15 cellular contexts compared by ENCODE assay signal in genomic region chr10:28089467-28089866, GRCh38.
A peak's percentile ranks its signal among the peaks of the same experiment; 100 is the strongest.
DNase-seq lines count a peak whose midpoint lies in the region; ATAC-seq, FAIRE-seq and TF ChIP-seq lines count a peak whose summit lies in the region.
"Had no signal": no experiment of that assay in that cellular context is flagged by ENCODE, and none has a peak within 500 bp of the region (broad histone marks: within the 10 kb centered on the region; RNA-seq: fewer than 3 reads in every experiment).

No MANE protein-coding gene starts in this region.

- H3K4me3 ChIP-seq in A673 (ENCODE audit: low read depth, low read length, poor library complexity, severe bottlenecking), result no peak overlapping the region
- H3K4me3 ChIP-seq in naive thymus-derived CD4-positive, alpha-beta T cell (ENCODE audit: low read length), result no peak overlapping the region
- H3K4me3 ChIP-seq: K562 had no signal

- no peak overlapping the region for H3K27ac ChIP-seq in A673 (ENCODE audit: low read depth, low read length, poor library complexity, severe bottlenecking)
- no peak overlapping the region for H3K27ac ChIP-seq in foreskin keratinocyte
- H3K27ac ChIP-seq in naive thymus-derived CD4-positive, alpha-beta T cell (ENCODE audit: low read depth, low read length), result no peak overlapping the region
- H3K27ac ChIP-seq: C4-2B had no signal

- peak; percentile 88 for FAIRE-seq in H54 (lab: Jason Lieb, UNC)
- FAIRE-seq: K562 had no signal

- no peaks in the 10 kb centered on the region for H3K36me3 ChIP-seq in A673 (ENCODE audit: insufficient read depth, low read length, poor library complexity, severe bottlenecking)
- H3K36me3 ChIP-seq in naive thymus-derived CD4-positive, alpha-beta T cell (ENCODE audit: control insufficient read depth in 2 of 3, insufficient read depth in 3 of 3, low read length in 3 of 3), result peaks cover 0 to 50% (median 3%) of the 10 kb centered on the region in 3 experiments

- H3K27me3 ChIP-seq in A673 (replicated peaks; ENCODE audit: insufficient read depth, low read depth, low read length, poor library complexity) (no peaks in the 10 kb centered on the region), foreskin keratinocyte (no peaks in the 10 kb centered on the region)
- no peaks in the 10 kb centered on the region for H3K27me3 ChIP-seq in naive thymus-derived CD4-positive, alpha-beta T cell (ENCODE audit: control insufficient read depth in 2 of 2, insufficient read depth in 2 of 2, low read length in 2 of 2)

- peak; percentile 71 for ATAC-seq in foreskin keratinocyte
- no peak for ATAC-seq in naive thymus-derived CD4-positive, alpha-beta T cell
- ATAC-seq: K562; natural killer cell treated with Interleukin-12 subunit alpha and Interleukin-12 subunit beta and Interleukin-15 and Interleukin-18, amount 100 ng/mL, for 72 hours had no signal

- intact Hi-C loops in A673 (cut with micrococcal nuclease; ENCODE audit: unreplicated experiment), result no loop called here
- intact Hi-C loops in naive thymus-derived CD4-positive, alpha-beta T cell (cut with micrococcal nuclease), result no loop called here

- peaks cover 3% of the 10 kb centered on the region for H3K9me3 Mint-ChIP-seq in activated naive CD8-positive, alpha-beta T cell (ENCODE audit: low read depth)
- peaks cover 0 to 13% (median 2%) of the 10 kb centered on the region in 11 donors for H3K9me3 Mint-ChIP-seq in naive thymus-derived CD4-positive, alpha-beta T cell
- H3K9me3 Mint-ChIP-seq: natural killer cell treated with Interleukin-12 subunit alpha and Interleukin-12 subunit beta and Interleukin-15 and Interleukin-18, amount 100 ng/mL, for 72 hours had no signal

- CTCF ChIA-PET in A673 (lab: Charles Lee), result interaction anchor here (0.7 kb wide), 1 partner anchor 345 kb away, joined by 4 read pairs; no protein-coding TSS in a partner anchor
- CTCF ChIA-PET in naive thymus-derived CD4-positive, alpha-beta T cell (lab: Charles Lee), result interaction anchor here (0.9 kb wide), 1 partner anchor 161 kb away, joined by 3 read pairs; no protein-coding TSS in a partner anchor

- peaks cover 11% of the 10 kb centered on the region for H3K4me1 Mint-ChIP-seq in activated naive CD8-positive, alpha-beta T cell (ENCODE audit: low read depth)
- peaks cover 0 to 9% (median 0%) of the 10 kb centered on the region in 7 donors for H3K4me1 Mint-ChIP-seq in naive thymus-derived CD4-positive, alpha-beta T cell

- peaks cover 49% of the 10 kb centered on the region for H3K36me3 Mint-ChIP-seq in activated naive CD8-positive, alpha-beta T cell
- H3K36me3 Mint-ChIP-seq in naive thymus-derived CD4-positive, alpha-beta T cell, result peaks cover 22 to 76% (median 55%) of the 10 kb centered on the region in 5 donors

- POLR2A ChIA-PET in A673 (lab: Charles Lee; ENCODE audit: low non-redundant PET), result no interaction called here
- POLR2A ChIA-PET in naive thymus-derived CD4-positive, alpha-beta T cell (lab: Charles Lee), result no interaction called here

- H3K4me1 ChIP-seq in A673 (ENCODE audit: insufficient read depth, low read length, poor library complexity, severe bottlenecking) (no peaks in the 10 kb centered on the region), foreskin keratinocyte (peaks cover 3% of the 10 kb centered on the region)
- H3K4me1 ChIP-seq in naive thymus-derived CD4-positive, alpha-beta T cell (ENCODE audit: control insufficient read depth in 2 of 2, insufficient read depth in 2 of 2, low read length in 2 of 2), result no peaks in the 10 kb centered on the region

- H3K9me3 ChIP-seq in A673 (ENCODE audit: low read depth, low read length, poor library complexity, severe bottlenecking), result no peaks in the 10 kb centered on the region
- no peaks in the 10 kb centered on the region for H3K9me3 ChIP-seq in naive thymus-derived CD4-positive, alpha-beta T cell (ENCODE audit: control insufficient read depth in 2 of 3, low read length in 3 of 3)

- no peak for TF ChIP-seq CTCF in A673 (conservative IDR thresholded peaks at IDR 0.05; ENCODE audit: low read depth, low read length)
- no peak for TF ChIP-seq CTCF in foreskin keratinocyte (conservative IDR thresholded peaks at IDR 0.05)

- DNase-seq in A673 (ENCODE audit: low spot score) (peak; percentile 15), H54 (ENCODE audit: insufficient read length, low spot score) (peak; percentile 25), foreskin keratinocyte (peak; percentile 68 to 74), retina (no peak), putamen (ENCODE audit: low spot score) (no peak)
- DNase-seq in naive thymus-derived CD4-positive, alpha-beta T cell, result no peak
- no peak for DNase-seq in activated CD8-positive, alpha-beta memory T cell treated with anti-CD3 and anti-CD28 coated beads, Interleukin-2, amount 50 U/mL, for 4 hours
- DNase-seq: anterior cingulate cortex, immature natural killer cell, NCI-H2029 treated with DMSO at 0.1 percent for 48 hours, T-helper 1 cell had no signal

- TF ChIP-seq POLR2A in H54 (IDR thresholded peaks at IDR 0.05; ENCODE audit: low read depth, low read length), result no peak

- H3K27ac Mint-ChIP-seq in activated naive CD8-positive, alpha-beta T cell, result peak overlapping the region; percentile 78
- H3K27ac Mint-ChIP-seq in naive thymus-derived CD4-positive, alpha-beta T cell, result no peak overlapping the region
- H3K27ac Mint-ChIP-seq: immature natural killer cell had no signal

- no peak overlapping the region for H3K4me3 Mint-ChIP-seq in activated naive CD8-positive, alpha-beta T cell
- H3K4me3 Mint-ChIP-seq in naive thymus-derived CD4-positive, alpha-beta T cell, result no peak overlapping the region
- H3K4me3 Mint-ChIP-seq: immature natural killer cell; natural killer cell treated with Interleukin-12 subunit alpha and Interleukin-12 subunit beta and Interleukin-15 and Interleukin-18, amount 100 ng/mL, for 72 hours had no signal

- no peaks in the 10 kb centered on the region for H3K27me3 Mint-ChIP-seq in activated naive CD8-positive, alpha-beta T cell
- no peaks in the 10 kb centered on the region for H3K27me3 Mint-ChIP-seq in naive thymus-derived CD4-positive, alpha-beta T cell
- H3K27me3 Mint-ChIP-seq: natural killer cell treated with Interleukin-12 subunit alpha and Interleukin-12 subunit beta and Interleukin-15 and Interleukin-18, amount 100 ng/mL, for 72 hours had no signal

- no TSS peak for BruUV-seq in A673 (replicated peaks; lab: Mats Ljungman, UMichigan)

Comparison
In these comparisons a context has a peak if more than half of its experiments do, and no peak if none do; other contexts are left out.
1. DNase-seq: peak in A673 (single experiment), H54 (single experiment) and foreskin keratinocyte (2 of 2); none in retina (single experiment), naive thymus-derived CD4-positive, alpha-beta T cell (0 of 9), putamen (single experiment) and activated CD8-positive, alpha-beta memory T cell treated with anti-CD3 and anti-CD28 coated beads, Interleukin-2, amount 50 U/mL, for 4 hours (single experiment).